6 cellular contexts compared by ENCODE assay signal in the genomic region with DNA sequence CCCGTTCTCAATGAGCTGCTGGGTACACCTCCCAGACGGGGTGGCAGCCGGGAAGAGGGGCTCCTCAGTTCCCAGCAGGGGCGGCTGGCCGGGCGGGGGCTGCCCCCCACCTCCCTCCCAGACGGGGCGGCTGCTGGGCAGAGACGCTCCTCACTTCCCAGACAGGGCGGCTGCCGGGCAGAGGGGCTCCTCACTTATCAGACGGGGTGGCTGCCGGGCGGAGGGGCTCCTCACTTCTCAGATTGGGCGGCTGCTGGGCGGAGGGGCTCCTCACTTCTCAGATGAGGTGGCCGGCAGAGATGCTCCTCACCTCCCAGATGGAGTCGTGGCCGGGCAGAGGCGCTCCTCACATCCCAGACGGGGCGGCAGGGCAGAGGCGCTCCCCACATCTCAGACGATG.
DNase-seq lines count a peak whose midpoint lies in the region; ATAC-seq, FAIRE-seq and TF ChIP-seq lines count a peak whose summit lies in the region.
"Not testable (repeated sequence)": the region's sequence is repeated elsewhere in the genome, so short reads cannot be mapped to it uniquely, and the experiment has no call there.

No MANE protein-coding gene starts in this region.

- not testable (repeated sequence) for H3K4me1 ChIP-seq in IMR-90 (ENCODE audit: control insufficient read depth, insufficient read depth, low read length); kidney (ENCODE audit: control insufficient read depth in 1 of 2, insufficient read depth in 1 of 2, low read depth in 1 of 2, low read length in 2 of 2); spleen

- not testable (repeated sequence) for H4K5ac ChIP-seq in IMR-90 (ENCODE audit: low read depth, low read length)

- TF ChIP-seq POLR2A in IMR-90 (IDR thresholded peaks at IDR 0.05; ENCODE audit: low read depth, low read length); spleen (IDR thresholded peaks at IDR 0.05): not testable (repeated sequence)

- H2AK5ac ChIP-seq in IMR-90 (ENCODE audit: low read depth, low read length): not testable (repeated sequence)

- H3K27me3 ChIP-seq in IMR-90 (ENCODE audit: control insufficient read depth, insufficient read depth, low read length); spleen (replicated peaks in 1 of 7): not testable (repeated sequence)

- POLR2A ChIA-PET in IMR-90 (lab: Charles Lee; ENCODE audit: unreplicated experiment): not testable (repeated sequence)

- dilution Hi-C loops in IMR-90 (cut with HindIII; ENCODE audit: low sequenced_read_pairs, unreplicated experiment): not testable (repeated sequence)

- H3K36me3 ChIP-seq in IMR-90 (ENCODE audit: control insufficient read depth, insufficient read depth, low read length); kidney (ENCODE audit: control insufficient read depth in 1 of 2, insufficient read depth in 2 of 2, low read length in 2 of 2); spleen: not testable (repeated sequence)

- not testable (repeated sequence) for H2AFZ ChIP-seq in IMR-90 (replicated peaks; ENCODE audit: low read length, poor library complexity)

- H3K14ac ChIP-seq in IMR-90 (replicated peaks; ENCODE audit: low read depth, low read length): not testable (repeated sequence)

- 100% methylated on average over 1 of the region's 24 CpGs; no CpG with 5 or more reads in 1 of the 2 experiments for WGBS in IMR-90 (ENCODE audit: extremely low coverage in 2 of 2, insufficient read length in 1 of 2), 2 experiments
- WGBS in spleen, 5 donors: 87 to 95% (median 90%) methylated on average over 16 to 24 of the region's 24 CpGs

- H2BK5ac ChIP-seq in IMR-90 (ENCODE audit: low read depth, low read length, poor library complexity, severe bottlenecking): not testable (repeated sequence)

- H4K8ac ChIP-seq in IMR-90 (ENCODE audit: low read depth in 2 of 2, low read length in 2 of 2): not testable (repeated sequence)

- intact Hi-C loops in IMR-90 (cut with micrococcal nuclease); Right ventricle myocardium inferior (cut with DNase I); cardiac septum (cut with DNase I); kidney (cut with DNase I); spleen (cut with DNase I; ENCODE audit: low total_unique reads): not testable (repeated sequence)

- not testable (repeated sequence) for H3K9me3 ChIP-seq in IMR-90 (ENCODE audit: control insufficient read depth, insufficient read depth, low read length); kidney (ENCODE audit: control insufficient read depth in 1 of 2, low read length in 2 of 2); spleen

- not testable (repeated sequence) for H2BK15ac ChIP-seq in IMR-90 (ENCODE audit: low read depth, low read length)

- CTCF ChIA-PET in IMR-90 (lab: Yijun Ruan, JAX): not testable (repeated sequence)

- H3K27ac ChIP-seq in IMR-90 (ENCODE audit: insufficient read depth, low read length); kidney (ENCODE audit: low read depth in 2 of 2, low read length in 2 of 2); spleen: not testable (repeated sequence)

- H3K4me3 ChIP-seq in IMR-90 (ENCODE audit: insufficient read depth, low read depth, low read length); kidney (ENCODE audit: low read length in 2 of 2); spleen: not testable (repeated sequence)

- in situ Hi-C loops in IMR-90 (cut with MboI; ENCODE audit: low sequenced_read_pairs): not testable (repeated sequence)

- H3K4me2 ChIP-seq in IMR-90 (ENCODE audit: low read depth, low read length): not testable (repeated sequence)

- not testable (repeated sequence) for H4K91ac ChIP-seq in IMR-90 (ENCODE audit: insufficient read depth, low read depth, low read length)

- not testable (repeated sequence) for H3K23ac ChIP-seq in IMR-90 (ENCODE audit: low read depth, low read length)

- H4K20me1 ChIP-seq in IMR-90 (ENCODE audit: insufficient read depth, low read length): not testable (repeated sequence)

- H3K4ac ChIP-seq in IMR-90 (ENCODE audit: low read depth, low read length): not testable (repeated sequence)

- not testable (repeated sequence) for H3K9ac ChIP-seq in IMR-90 (ENCODE audit: low read depth, low read length); kidney (ENCODE audit: low read length in 2 of 2)

- not testable (repeated sequence) for H3K9me1 ChIP-seq in IMR-90 (ENCODE audit: insufficient read depth, low read length)

- not testable (repeated sequence) for H3K56ac ChIP-seq in IMR-90 (ENCODE audit: extremely low read depth, insufficient read depth, low read length)

- not testable (repeated sequence) for H3K18ac ChIP-seq in IMR-90 (ENCODE audit: low read depth, low read length)

- not testable (repeated sequence) for H3K79me1 ChIP-seq in IMR-90 (ENCODE audit: low read depth in 1 of 2, low read length in 2 of 2)

- not testable (repeated sequence) for H2AK9ac ChIP-seq in IMR-90 (replicated peaks; ENCODE audit: low read depth, low read length, poor library complexity)

- FAIRE-seq in kidney (lab: Jason Lieb, UNC): not testable (repeated sequence)

- 0 out of 2 replicates have a peak overlapping the region, but pooled peaks have one; percentile 43 for H2BK120ac ChIP-seq in IMR-90 (ENCODE audit: low read depth, low read length)

- not testable (repeated sequence) for TF ChIP-seq RAD21 in IMR-90 (IDR thresholded peaks at IDR 0.05; ENCODE audit: low read length)

- DNase-seq in IMR-90: not testable (repeated sequence)
- DNase-seq in activated gamma-delta T cell (lab: John Stamatoyannopoulos, UW): peak; percentile 5
- peak; percentile 40 for DNase-seq in Right ventricle myocardium inferior (ENCODE audit: missing footprints)
- DNase-seq in cardiac septum (ENCODE audit: low spot score): peak; percentile 54
- DNase-seq in kidney: peak; percentile 57
- peak; percentile 41 for DNase-seq in spleen

- TF ChIP-seq CTCF in IMR-90 (conservative IDR thresholded peaks at IDR 0.05; ENCODE audit: low read depth, low read length); kidney (IDR thresholded peaks at IDR 0.05; ENCODE audit: borderline replicate concordance, extremely low read depth, insufficient read depth); spleen (IDR thresholded peaks at IDR 0.05 in 8 of 11, conservative IDR thresholded peaks at IDR 0.05 in 3 of 11): not testable (repeated sequence)

- H2BK20ac ChIP-seq in IMR-90 (ENCODE audit: low read depth, low read length): not testable (repeated sequence)

- ATAC-seq in IMR-90 (ENCODE audit: low read depth); Right ventricle myocardium inferior: not testable (repeated sequence)

- BruUV-seq in IMR-90 (replicated peaks; lab: Mats Ljungman, UMichigan): not testable (repeated sequence)
